ENCODE assay signal across 1 cellular context in genomic region chr1:155474156-155474555, GRCh38.
TF ChIP-seq lines count a peak whose summit lies in the region.

No MANE protein-coding gene starts in this region.

TF ChIP-seq in K562, 482 proteins besides CTCF, POLR2A, EP300 and RAD21 (continued from another document):
- TF ChIP-seq CBX5 (IDR thresholded peaks at IDR 0.05; ENCODE audit: borderline replicate concordance, low read depth) = no peak
- TF ChIP-seq CHD7 (IDR thresholded peaks at IDR 0.05; ENCODE audit: low read depth, low read length) = no peak
TF ChIP-seq in K562: peak in this region for 0.
